In the genomic region with DNA sequence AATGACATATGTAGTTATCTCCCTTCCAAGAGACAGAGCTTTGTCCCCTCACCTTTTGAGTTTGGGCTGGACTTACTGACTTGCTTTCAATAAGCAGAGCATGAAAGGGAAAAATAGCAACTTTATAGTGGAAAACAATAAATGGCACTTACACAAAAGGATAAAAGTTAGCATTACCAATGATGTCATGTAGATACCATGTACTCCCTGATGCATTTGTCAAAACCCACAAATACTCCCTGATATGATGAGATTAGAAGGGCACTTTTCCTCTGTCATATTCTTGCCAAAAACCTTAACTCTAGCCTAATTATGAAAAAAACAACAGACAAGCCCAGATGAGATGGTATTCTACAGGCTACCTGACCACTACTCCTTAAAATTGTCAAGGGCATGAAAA, we compare ENCODE assay signal across 3 cellular contexts.
TF ChIP-seq lines count a peak whose summit lies in the region.

No MANE protein-coding gene starts in this region.

TF ChIP-seq in HepG2, 621 proteins besides CTCF, POLR2A, EP300 and RAD21:
- TF ChIP-seq ZNF672 (CRISPR knock-in tag; IDR thresholded peaks at IDR 0.05), result no peak
- peak; percentile 52 for TF ChIP-seq ATF7 (IDR thresholded peaks at IDR 0.05)
- TF ChIP-seq ATF7 (CRISPR knock-in tag; IDR thresholded peaks at IDR 0.05), result no peak
- TF ChIP-seq CBX1 (IDR thresholded peaks at IDR 0.05; ENCODE audit: low read depth), result no peak
- no peak for TF ChIP-seq ZNF589 (CRISPR knock-in tag; conservative IDR thresholded peaks at IDR 0.05)

TF ChIP-seq in SK-N-SH treated with all-trans-retinoic acid at 6 μM for 48 hours, 23 proteins besides CTCF, POLR2A, EP300 and RAD21:
- TF ChIP-seq, protein P1, sequence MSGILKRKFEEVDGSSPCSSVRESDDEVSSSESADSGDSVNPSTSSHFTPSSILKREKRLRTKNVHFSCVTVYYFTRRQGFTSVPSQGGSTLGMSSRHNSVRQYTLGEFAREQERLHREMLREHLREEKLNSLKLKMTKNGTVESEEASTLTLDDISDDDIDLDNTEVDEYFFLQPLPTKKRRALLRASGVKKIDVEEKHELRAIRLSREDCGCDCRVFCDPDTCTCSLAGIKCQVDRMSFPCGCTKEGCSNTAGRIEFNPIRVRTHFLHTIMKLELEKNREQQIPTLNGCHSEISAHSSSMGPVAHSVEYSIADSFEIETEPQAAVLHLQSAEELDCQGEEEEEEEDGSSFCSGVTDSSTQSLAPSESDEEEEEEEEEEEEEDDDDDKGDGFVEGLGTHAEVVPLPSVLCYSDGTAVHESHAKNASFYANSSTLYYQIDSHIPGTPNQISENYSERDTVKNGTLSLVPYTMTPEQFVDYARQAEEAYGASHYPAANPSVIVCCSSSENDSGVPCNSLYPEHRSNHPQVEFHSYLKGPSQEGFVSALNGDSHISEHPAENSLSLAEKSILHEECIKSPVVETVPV (CRISPR knock-in tag; IDR thresholded peaks at IDR 0.05), result no peak
- TF ChIP-seq, protein P2, sequence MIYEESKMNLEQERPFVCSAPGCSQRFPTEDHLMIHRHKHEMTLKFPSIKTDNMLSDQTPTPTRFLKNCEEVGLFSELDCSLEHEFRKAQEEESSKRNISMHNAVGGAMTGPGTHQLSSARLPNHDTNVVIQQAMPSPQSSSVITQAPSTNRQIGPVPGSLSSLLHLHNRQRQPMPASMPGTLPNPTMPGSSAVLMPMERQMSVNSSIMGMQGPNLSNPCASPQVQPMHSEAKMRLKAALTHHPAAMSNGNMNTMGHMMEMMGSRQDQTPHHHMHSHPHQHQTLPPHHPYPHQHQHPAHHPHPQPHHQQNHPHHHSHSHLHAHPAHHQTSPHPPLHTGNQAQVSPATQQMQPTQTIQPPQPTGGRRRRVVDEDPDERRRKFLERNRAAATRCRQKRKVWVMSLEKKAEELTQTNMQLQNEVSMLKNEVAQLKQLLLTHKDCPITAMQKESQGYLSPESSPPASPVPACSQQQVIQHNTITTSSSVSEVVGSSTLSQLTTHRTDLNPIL (CRISPR knock-in tag; IDR thresholded peaks at IDR 0.05; ENCODE audit: low read depth), result 0 out of 2 replicates have a peak, but pooled peaks have one; percentile 11
- TF ChIP-seq ISL1 (CRISPR knock-in tag; IDR thresholded peaks at IDR 0.05), result peak; percentile 67
TF ChIP-seq in SK-N-SH treated with all-trans-retinoic acid at 6 μM for 48 hours: peak in this region for 2.

TF ChIP-seq in K562, 482 proteins besides CTCF, POLR2A, EP300 and RAD21:
- TF ChIP-seq ZKSCAN8 (CRISPR knock-in tag; IDR thresholded peaks at IDR 0.05) (no peak), ATF7 (IDR thresholded peaks at IDR 0.05) (peak; percentile 21; the same call in 1 of the 2 replicates)
